In genomic region chr3:66567066-66567465, GRCh38 we compare ENCODE assay signal across 2 cellular contexts.
TF ChIP-seq lines count a peak whose summit lies in the region.

No MANE protein-coding gene starts in this region.

TF ChIP-seq in HepG2, 621 proteins besides CTCF, POLR2A, EP300 and RAD21:
- TF ChIP-seq MAFK (conservative IDR thresholded peaks at IDR 0.05 in 1 of 2, IDR thresholded peaks at IDR 0.05 in 1 of 2; ENCODE audit: low read length in 2 of 2): peak; percentile 4 to 31; a peak in 1 of 4 replicates
- 0 out of 2 replicates have a peak, but pooled peaks have one; percentile 25 for TF ChIP-seq MAFF (IDR thresholded peaks at IDR 0.05; ENCODE audit: low read depth, low read length)
- no peak for TF ChIP-seq TSC22D2 (CRISPR knock-in tag; IDR thresholded peaks at IDR 0.05; ENCODE audit: borderline replicate concordance)

TF ChIP-seq in H1, 55 proteins besides CTCF, POLR2A, EP300 and RAD21:
- TF ChIP-seq KDM1A (IDR thresholded peaks at IDR 0.05; ENCODE audit: borderline replicate concordance, low read length) (no peak), CHD2 (IDR thresholded peaks at IDR 0.05; ENCODE audit: low read length) (no peak), EZH2 (IDR thresholded peaks at IDR 0.05; ENCODE audit: low read depth, low read length, severe bottlenecking) (no peak), CEBPB (IDR thresholded peaks at IDR 0.05; ENCODE audit: low read depth, low read length) (no peak)
- TF ChIP-seq, protein P1, sequence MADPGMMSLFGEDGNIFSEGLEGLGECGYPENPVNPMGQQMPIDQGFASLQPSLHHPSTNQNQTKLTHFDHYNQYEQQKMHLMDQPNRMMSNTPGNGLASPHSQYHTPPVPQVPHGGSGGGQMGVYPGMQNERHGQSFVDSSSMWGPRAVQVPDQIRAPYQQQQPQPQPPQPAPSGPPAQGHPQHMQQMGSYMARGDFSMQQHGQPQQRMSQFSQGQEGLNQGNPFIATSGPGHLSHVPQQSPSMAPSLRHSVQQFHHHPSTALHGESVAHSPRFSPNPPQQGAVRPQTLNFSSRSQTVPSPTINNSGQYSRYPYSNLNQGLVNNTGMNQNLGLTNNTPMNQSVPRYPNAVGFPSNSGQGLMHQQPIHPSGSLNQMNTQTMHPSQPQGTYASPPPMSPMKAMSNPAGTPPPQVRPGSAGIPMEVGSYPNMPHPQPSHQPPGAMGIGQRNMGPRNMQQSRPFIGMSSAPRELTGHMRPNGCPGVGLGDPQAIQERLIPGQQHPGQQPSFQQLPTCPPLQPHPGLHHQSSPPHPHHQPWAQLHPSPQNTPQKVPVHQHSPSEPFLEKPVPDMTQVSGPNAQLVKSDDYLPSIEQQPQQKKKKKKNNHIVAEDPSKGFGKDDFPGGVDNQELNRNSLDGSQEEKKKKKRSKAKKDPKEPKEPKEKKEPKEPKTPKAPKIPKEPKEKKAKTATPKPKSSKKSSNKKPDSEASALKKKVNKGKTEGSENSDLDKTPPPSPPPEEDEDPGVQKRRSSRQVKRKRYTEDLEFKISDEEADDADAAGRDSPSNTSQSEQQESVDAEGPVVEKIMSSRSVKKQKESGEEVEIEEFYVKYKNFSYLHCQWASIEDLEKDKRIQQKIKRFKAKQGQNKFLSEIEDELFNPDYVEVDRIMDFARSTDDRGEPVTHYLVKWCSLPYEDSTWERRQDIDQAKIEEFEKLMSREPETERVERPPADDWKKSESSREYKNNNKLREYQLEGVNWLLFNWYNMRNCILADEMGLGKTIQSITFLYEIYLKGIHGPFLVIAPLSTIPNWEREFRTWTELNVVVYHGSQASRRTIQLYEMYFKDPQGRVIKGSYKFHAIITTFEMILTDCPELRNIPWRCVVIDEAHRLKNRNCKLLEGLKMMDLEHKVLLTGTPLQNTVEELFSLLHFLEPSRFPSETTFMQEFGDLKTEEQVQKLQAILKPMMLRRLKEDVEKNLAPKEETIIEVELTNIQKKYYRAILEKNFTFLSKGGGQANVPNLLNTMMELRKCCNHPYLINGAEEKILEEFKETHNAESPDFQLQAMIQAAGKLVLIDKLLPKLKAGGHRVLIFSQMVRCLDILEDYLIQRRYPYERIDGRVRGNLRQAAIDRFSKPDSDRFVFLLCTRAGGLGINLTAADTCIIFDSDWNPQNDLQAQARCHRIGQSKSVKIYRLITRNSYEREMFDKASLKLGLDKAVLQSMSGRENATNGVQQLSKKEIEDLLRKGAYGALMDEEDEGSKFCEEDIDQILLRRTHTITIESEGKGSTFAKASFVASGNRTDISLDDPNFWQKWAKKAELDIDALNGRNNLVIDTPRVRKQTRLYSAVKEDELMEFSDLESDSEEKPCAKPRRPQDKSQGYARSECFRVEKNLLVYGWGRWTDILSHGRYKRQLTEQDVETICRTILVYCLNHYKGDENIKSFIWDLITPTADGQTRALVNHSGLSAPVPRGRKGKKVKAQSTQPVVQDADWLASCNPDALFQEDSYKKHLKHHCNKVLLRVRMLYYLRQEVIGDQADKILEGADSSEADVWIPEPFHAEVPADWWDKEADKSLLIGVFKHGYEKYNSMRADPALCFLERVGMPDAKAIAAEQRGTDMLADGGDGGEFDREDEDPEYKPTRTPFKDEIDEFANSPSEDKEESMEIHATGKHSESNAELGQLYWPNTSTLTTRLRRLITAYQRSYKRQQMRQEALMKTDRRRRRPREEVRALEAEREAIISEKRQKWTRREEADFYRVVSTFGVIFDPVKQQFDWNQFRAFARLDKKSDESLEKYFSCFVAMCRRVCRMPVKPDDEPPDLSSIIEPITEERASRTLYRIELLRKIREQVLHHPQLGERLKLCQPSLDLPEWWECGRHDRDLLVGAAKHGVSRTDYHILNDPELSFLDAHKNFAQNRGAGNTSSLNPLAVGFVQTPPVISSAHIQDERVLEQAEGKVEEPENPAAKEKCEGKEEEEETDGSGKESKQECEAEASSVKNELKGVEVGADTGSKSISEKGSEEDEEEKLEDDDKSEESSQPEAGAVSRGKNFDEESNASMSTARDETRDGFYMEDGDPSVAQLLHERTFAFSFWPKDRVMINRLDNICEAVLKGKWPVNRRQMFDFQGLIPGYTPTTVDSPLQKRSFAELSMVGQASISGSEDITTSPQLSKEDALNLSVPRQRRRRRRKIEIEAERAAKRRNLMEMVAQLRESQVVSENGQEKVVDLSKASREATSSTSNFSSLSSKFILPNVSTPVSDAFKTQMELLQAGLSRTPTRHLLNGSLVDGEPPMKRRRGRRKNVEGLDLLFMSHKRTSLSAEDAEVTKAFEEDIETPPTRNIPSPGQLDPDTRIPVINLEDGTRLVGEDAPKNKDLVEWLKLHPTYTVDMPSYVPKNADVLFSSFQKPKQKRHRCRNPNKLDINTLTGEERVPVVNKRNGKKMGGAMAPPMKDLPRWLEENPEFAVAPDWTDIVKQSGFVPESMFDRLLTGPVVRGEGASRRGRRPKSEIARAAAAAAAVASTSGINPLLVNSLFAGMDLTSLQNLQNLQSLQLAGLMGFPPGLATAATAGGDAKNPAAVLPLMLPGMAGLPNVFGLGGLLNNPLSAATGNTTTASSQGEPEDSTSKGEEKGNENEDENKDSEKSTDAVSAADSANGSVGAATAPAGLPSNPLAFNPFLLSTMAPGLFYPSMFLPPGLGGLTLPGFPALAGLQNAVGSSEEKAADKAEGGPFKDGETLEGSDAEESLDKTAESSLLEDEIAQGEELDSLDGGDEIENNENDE (IDR thresholded peaks at IDR 0.05; ENCODE audit: insufficient replicate concordance, low read length): no peak
